ENCODE assay signal across 16 cellular contexts in the genomic region with DNA sequence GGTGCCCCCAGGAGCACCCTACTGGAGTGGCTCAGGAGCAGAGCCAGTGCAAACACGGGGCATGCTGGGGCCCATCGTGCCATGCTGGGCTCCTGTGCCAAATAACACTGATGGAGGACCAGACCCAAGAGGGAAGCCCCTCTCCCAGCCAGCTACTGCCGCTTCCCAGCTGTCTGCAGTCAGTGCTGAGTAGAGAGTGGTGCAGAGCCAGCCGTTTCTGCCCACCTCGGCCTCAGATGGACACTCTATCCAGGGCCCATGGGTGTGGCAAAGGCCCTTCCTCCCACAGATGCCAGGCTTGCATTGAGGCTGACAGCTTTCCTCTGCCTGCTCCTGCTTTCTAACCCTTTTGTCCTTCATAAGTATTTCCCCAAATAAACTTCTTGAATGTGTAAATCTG. TPM values are rescaled to one million over a fixed set of nuclear protein-coding genes. Genes with fewer than 3 reads are reported as not detected.
DNase-seq lines count a peak whose midpoint lies in the region; ATAC-seq lines count a peak whose summit lies in the region.
"Had no signal": no experiment of that assay in that cellular context is flagged by ENCODE, and none has a peak within 500 bp of the region (broad histone marks: within the 10 kb centered on the region; RNA-seq: fewer than 3 reads in every experiment).

No MANE protein-coding gene starts in this region.

- DNase-seq in DMS79 (lab: John Stamatoyannopoulos, UW) = peak; percentile 91
- peak; percentile 75 for DNase-seq in NCI-H1092 (lab: John Stamatoyannopoulos, UW)
- DNase-seq in NCI-H2196 (lab: John Stamatoyannopoulos, UW; ENCODE audit: unreplicated experiment) = peak; percentile 35
- DNase-seq in SHP77 treated with DMSO at 0.1 percent for 48 hours (lab: John Stamatoyannopoulos, UW) = peak; percentile 76
- DNase-seq in mucosa of gallbladder (ENCODE audit: low spot score) = no peak
- no peak for DNase-seq in activated effector memory CD4-positive, alpha-beta T cell treated with anti-CD3 and anti-CD28 coated beads, Interleukin-2, amount 50 U/mL, for 16 hours
- DNase-seq: CD4-positive, alpha-beta memory T cell; H7; MM.1S; NCI-H1436; NCI-H2227 treated with DMSO at 0.1 percent for 48 hours; NCI-H82; Peyer's patch had no signal

- ATAC-seq in HG02938 (IDR thresholded peaks at IDR 0.05; ENCODE audit: unreplicated experiment) = no peak
- ATAC-seq in GM18858 (IDR thresholded peaks at IDR 0.05; ENCODE audit: unreplicated experiment) = no peak

RNA-seq across cellular contexts. Expression of gene CLBA1, which starts 13.2 kb away (rescaled TPM):
- total RNA-seq in mucosa of gallbladder = 17.3 TPM

RNA-seq across cellular contexts. Expression of gene AHNAK2, which starts 20.6 kb away (rescaled TPM):
- total RNA-seq in mucosa of gallbladder = 16.0 TPM
- total RNA-seq: B cell had no signal

RNA-seq across cellular contexts. Expression of gene CDCA4, which starts 22.1 kb away (rescaled TPM):
- 5.4 TPM for total RNA-seq in mucosa of gallbladder

Comparison
In these comparisons a context has a peak if more than half of its experiments do, and no peak if none do; other contexts are left out.
1. DNase-seq: peak in DMS79 (single experiment), NCI-H1092 (single experiment), NCI-H2196 (single experiment) and SHP77 treated with DMSO at 0.1 percent for 48 hours (single experiment); none in mucosa of gallbladder (single experiment) and activated effector memory CD4-positive, alpha-beta T cell treated with anti-CD3 and anti-CD28 coated beads, Interleukin-2, amount 50 U/mL, for 16 hours (single experiment).